Comparison of ENCODE assay signal across 14 cellular contexts in the genomic region with DNA sequence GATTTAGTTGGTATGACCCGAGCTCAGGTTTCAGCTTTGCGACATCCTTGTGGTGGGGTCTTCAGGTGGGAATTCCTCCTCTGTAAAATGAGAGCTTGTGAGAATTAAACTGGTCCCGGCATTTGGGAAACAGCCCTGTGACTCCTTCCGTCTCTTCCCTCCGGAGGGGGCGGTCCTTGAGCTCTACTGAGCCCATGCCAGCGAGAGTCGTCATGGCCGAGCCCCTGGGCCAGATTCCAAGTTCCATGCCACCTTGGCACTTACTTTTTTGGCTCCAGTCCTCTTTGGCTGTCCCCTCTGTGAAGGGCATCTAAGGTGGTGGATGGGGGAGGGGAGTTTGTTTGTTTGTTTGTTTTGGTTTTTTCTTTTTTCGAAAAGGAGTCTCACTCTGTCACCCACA. TPM values are rescaled to one million over a fixed set of nuclear protein-coding genes. Genes with fewer than 3 reads are reported as not detected.
A peak's percentile ranks its signal among the peaks of the same experiment; 100 is the strongest.
DNase-seq lines count a peak whose midpoint lies in the region; ATAC-seq and TF ChIP-seq lines count a peak whose summit lies in the region.
"Had no signal": no experiment of that assay in that cellular context is flagged by ENCODE, and none has a peak within 500 bp of the region (broad histone marks: within the 10 kb centered on the region; RNA-seq: fewer than 3 reads in every experiment).

No MANE protein-coding gene starts in this region.

- DNase-seq in G401 (ENCODE audit: low spot score), result peak; percentile 29
- no peak for DNase-seq in WTC11 (ENCODE audit: low spot score)
- DNase-seq in left ventricle myocardium inferior, result peak; percentile 65
- DNase-seq in renal cortical epithelial cell (ENCODE audit: low read depth), result peak; percentile 57
- no peak for DNase-seq in OCI-M1 (lab: John Stamatoyannopoulos, UW)
- DNase-seq in hepatic stellate cell (ENCODE audit: low spot score), result no peak
- DNase-seq: activated CD8-positive, alpha-beta memory T cell treated with anti-CD3 and anti-CD28 coated beads, Interleukin-2, amount 50 U/mL, for 48 hours; effector CD8-positive, alpha-beta T cell; Karpas-422; NCI-H2171; SIG-M5 had no signal

- CTCF ChIA-PET in WTC11 (lab: Charles Lee), result interaction anchor here (1.2 to 1.9 kb wide), 3 partner anchors 42 to 247 kb away, joined by 3 to 5 read pairs (median 4); a partner anchor contains a TSS

- no peaks in the 10 kb centered on the region for H3K27me3 Mint-ChIP-seq in WTC11 (ENCODE audit: low read depth)

- POLR2A ChIA-PET in WTC11 (lab: Charles Lee), result no interaction called here

- no peak for TF ChIP-seq CTCF in WTC11 (IDR thresholded peaks at IDR 0.05)
- no peak for TF ChIP-seq CTCF in left ventricle myocardium inferior (IDR thresholded peaks at IDR 0.05; ENCODE audit: borderline replicate concordance)

- no peak for ATAC-seq in WTC11
- ATAC-seq in GM18517 (IDR thresholded peaks at IDR 0.05; ENCODE audit: unreplicated experiment), result no peak
- no peak for ATAC-seq in GM19395 (IDR thresholded peaks at IDR 0.05; ENCODE audit: unreplicated experiment)

- H3K9me3 ChIP-seq in left ventricle myocardium inferior (replicated peaks), result no peaks in the 10 kb centered on the region

- no peaks in the 10 kb centered on the region for H3K27me3 ChIP-seq in left ventricle myocardium inferior (ENCODE audit: low read depth)

- H3K4me3 Mint-ChIP-seq in WTC11, result no peak overlapping the region

- peak overlapping the region; percentile 87 for H3K27ac ChIP-seq in left ventricle myocardium inferior (replicated peaks)

- H3K4me1 ChIP-seq in left ventricle myocardium inferior, result peaks cover 54% of the 10 kb centered on the region

- peak overlapping the region; percentile 55; the same call in 1 of the 2 replicates for H3K27ac Mint-ChIP-seq in WTC11

- H3K36me3 ChIP-seq in left ventricle myocardium inferior, result no peaks in the 10 kb centered on the region

- H3K4me3 ChIP-seq in left ventricle myocardium inferior, result peak overlapping the region; percentile 41
- H3K4me3 ChIP-seq: smooth muscle cell had no signal

- in situ Hi-C loops in G401 (cut with HindIII; ENCODE audit: low sequenced_read_pairs), result no loop called here

- intact Hi-C loops in left ventricle myocardium inferior (cut with micrococcal nuclease), result no loop called here

- peaks cover 5% of the 10 kb centered on the region; the same call in 1 of the 2 replicates for H3K4me1 Mint-ChIP-seq in WTC11

- peaks cover 9% of the 10 kb centered on the region for H3K36me3 Mint-ChIP-seq in WTC11

- H3K9me3 Mint-ChIP-seq in WTC11, result peaks cover 1% of the 10 kb centered on the region

TF ChIP-seq in WTC11, 78 proteins besides CTCF, POLR2A, EP300 and RAD21:
- TF ChIP-seq, protein P1, sequence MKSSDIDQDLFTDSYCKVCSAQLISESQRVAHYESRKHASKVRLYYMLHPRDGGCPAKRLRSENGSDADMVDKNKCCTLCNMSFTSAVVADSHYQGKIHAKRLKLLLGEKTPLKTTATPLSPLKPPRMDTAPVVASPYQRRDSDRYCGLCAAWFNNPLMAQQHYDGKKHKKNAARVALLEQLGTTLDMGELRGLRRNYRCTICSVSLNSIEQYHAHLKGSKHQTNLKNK (CRISPR knock-in tag; IDR thresholded peaks at IDR 0.05), result no peak
- TF ChIP-seq SOX15 (CRISPR knock-in tag; IDR thresholded peaks at IDR 0.05), result no peak
- TF ChIP-seq, protein P2, sequence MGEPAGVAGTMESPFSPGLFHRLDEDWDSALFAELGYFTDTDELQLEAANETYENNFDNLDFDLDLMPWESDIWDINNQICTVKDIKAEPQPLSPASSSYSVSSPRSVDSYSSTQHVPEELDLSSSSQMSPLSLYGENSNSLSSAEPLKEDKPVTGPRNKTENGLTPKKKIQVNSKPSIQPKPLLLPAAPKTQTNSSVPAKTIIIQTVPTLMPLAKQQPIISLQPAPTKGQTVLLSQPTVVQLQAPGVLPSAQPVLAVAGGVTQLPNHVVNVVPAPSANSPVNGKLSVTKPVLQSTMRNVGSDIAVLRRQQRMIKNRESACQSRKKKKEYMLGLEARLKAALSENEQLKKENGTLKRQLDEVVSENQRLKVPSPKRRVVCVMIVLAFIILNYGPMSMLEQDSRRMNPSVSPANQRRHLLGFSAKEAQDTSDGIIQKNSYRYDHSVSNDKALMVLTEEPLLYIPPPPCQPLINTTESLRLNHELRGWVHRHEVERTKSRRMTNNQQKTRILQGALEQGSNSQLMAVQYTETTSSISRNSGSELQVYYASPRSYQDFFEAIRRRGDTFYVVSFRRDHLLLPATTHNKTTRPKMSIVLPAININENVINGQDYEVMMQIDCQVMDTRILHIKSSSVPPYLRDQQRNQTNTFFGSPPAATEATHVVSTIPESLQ (CRISPR knock-in tag; IDR thresholded peaks at IDR 0.05), result no peak
- TF ChIP-seq, protein P3, sequence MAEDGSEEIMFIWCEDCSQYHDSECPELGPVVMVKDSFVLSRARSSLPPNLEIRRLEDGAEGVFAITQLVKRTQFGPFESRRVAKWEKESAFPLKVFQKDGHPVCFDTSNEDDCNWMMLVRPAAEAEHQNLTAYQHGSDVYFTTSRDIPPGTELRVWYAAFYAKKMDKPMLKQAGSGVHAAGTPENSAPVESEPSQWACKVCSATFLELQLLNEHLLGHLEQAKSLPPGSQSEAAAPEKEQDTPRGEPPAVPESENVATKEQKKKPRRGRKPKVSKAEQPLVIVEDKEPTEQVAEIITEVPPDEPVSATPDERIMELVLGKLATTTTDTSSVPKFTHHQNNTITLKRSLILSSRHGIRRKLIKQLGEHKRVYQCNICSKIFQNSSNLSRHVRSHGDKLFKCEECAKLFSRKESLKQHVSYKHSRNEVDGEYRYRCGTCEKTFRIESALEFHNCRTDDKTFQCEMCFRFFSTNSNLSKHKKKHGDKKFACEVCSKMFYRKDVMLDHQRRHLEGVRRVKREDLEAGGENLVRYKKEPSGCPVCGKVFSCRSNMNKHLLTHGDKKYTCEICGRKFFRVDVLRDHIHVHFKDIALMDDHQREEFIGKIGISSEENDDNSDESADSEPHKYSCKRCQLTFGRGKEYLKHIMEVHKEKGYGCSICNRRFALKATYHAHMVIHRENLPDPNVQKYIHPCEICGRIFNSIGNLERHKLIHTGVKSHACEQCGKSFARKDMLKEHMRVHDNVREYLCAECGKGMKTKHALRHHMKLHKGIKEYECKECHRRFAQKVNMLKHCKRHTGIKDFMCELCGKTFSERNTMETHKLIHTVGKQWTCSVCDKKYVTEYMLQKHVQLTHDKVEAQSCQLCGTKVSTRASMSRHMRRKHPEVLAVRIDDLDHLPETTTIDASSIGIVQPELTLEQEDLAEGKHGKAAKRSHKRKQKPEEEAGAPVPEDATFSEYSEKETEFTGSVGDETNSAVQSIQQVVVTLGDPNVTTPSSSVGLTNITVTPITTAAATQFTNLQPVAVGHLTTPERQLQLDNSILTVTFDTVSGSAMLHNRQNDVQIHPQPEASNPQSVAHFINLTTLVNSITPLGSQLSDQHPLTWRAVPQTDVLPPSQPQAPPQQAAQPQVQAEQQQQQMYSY (CRISPR knock-in tag; IDR thresholded peaks at IDR 0.05), result no peak
- no peak for TF ChIP-seq FOXK1 (CRISPR knock-in tag; IDR thresholded peaks at IDR 0.05)
- TF ChIP-seq, protein P4, sequence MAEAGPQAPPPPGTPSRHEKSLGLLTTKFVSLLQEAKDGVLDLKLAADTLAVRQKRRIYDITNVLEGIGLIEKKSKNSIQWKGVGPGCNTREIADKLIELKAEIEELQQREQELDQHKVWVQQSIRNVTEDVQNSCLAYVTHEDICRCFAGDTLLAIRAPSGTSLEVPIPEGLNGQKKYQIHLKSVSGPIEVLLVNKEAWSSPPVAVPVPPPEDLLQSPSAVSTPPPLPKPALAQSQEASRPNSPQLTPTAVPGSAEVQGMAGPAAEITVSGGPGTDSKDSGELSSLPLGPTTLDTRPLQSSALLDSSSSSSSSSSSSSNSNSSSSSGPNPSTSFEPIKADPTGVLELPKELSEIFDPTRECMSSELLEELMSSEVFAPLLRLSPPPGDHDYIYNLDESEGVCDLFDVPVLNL (CRISPR knock-in tag; IDR thresholded peaks at IDR 0.05; ENCODE audit: borderline replicate concordance, low read depth), result no peak
- TF ChIP-seq SMAD3 (CRISPR knock-in tag; IDR thresholded peaks at IDR 0.05; ENCODE audit: borderline replicate concordance), result no peak
- TF ChIP-seq TP53 (CRISPR knock-in tag; IDR thresholded peaks at IDR 0.05), result no peak

RNA-seq across cellular contexts. Expression of a gene that starts 47.6 kb away (rescaled TPM):
- 19.4 and 28.3 TPM in 2 replicates for total RNA-seq in G401 (2014; rRNA removed; shearing (Covaris generic))
- total RNA-seq in WTC11 (2021) (41.6 to 43.5 TPM (median 42.9 TPM) in 3 replicates), left ventricle myocardium inferior (15.8 TPM), renal cortical epithelial cell (27.3 and 52.2 TPM in 2 replicates)

Comparison
In these comparisons a context has a peak if more than half of its experiments do, and no peak if none do; other contexts are left out.
1. DNase-seq: peak in G401 (single experiment), left ventricle myocardium inferior (single experiment) and renal cortical epithelial cell (single experiment); none in WTC11 (single experiment), OCI-M1 (single experiment) and hepatic stellate cell (single experiment).